7 cellular contexts compared by ENCODE assay signal in the genomic region with DNA sequence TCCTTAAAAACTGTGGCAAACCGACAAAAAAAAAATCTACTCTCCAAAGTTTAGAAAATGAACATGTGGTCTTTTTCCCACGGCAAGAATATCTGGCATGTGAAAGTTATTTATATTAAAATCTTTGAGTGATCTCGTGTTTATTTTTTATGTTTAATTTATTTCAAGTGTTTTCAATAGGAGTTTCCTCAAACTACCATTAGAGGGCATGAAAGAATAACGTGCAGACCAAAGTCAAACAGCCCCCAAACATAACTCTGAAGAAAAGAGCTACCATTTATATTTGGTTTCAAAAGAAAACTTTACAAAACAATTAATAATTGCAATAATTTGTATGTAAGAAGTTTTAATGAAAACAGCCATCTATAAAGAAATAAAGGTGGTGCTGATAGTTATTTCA.
A peak's percentile ranks its signal among the peaks of the same experiment; 100 is the strongest.
DNase-seq lines count a peak whose midpoint lies in the region; ATAC-seq and TF ChIP-seq lines count a peak whose summit lies in the region.

No MANE protein-coding gene starts in this region.

- TF ChIP-seq CTCF in chondrocyte (IDR thresholded peaks at IDR 0.05): peak; percentile 89
- peak; percentile 61 for TF ChIP-seq CTCF in neural crest cell (conservative IDR thresholded peaks at IDR 0.05)
- no peak for TF ChIP-seq CTCF in gastrocnemius medialis (IDR thresholded peaks at IDR 0.05 in 4 of 5, conservative IDR thresholded peaks at IDR 0.05 in 1 of 5)

- H3K4me3 Mint-ChIP-seq in chondrocyte (ENCODE audit: unreplicated experiment) (no peak overlapping the region), neural crest cell (no peak overlapping the region)

- DNase-seq in G401 (ENCODE audit: low spot score): peak; percentile 74
- DNase-seq in M059J (ENCODE audit: low read depth): peak; percentile 13
- DNase-seq in chondrocyte (ENCODE audit: low spot score): no peak
- DNase-seq in neural crest cell (ENCODE audit: low read depth, low spot score): no peak
- no peak for DNase-seq in germinal center (ENCODE audit: low spot score)
- DNase-seq in gastrocnemius medialis: no peak

- no peak overlapping the region for H3K27ac ChIP-seq in gastrocnemius medialis

- TF ChIP-seq POLR2A in gastrocnemius medialis (IDR thresholded peaks at IDR 0.05): no peak

- H3K36me3 Mint-ChIP-seq in chondrocyte (ENCODE audit: low read depth) (no peaks in the 10 kb centered on the region), neural crest cell (ENCODE audit: low read depth) (no peaks in the 10 kb centered on the region)

- no peaks in the 10 kb centered on the region for H3K36me3 ChIP-seq in gastrocnemius medialis

- ATAC-seq in HG02678 (IDR thresholded peaks at IDR 0.05; ENCODE audit: unreplicated experiment) (no peak), gastrocnemius medialis (no peak)

- H3K27ac Mint-ChIP-seq in chondrocyte (ENCODE audit: unreplicated experiment) (peak overlapping the region; percentile 3), neural crest cell (ENCODE audit: unreplicated experiment) (no peak overlapping the region)

- in situ Hi-C loops in G401 (cut with HindIII; ENCODE audit: low sequenced_read_pairs) (no loop called here), gastrocnemius medialis (cut with MboI; ENCODE audit: low sequenced_read_pairs in 4 of 4) (no loop called here)

- H3K9me3 Mint-ChIP-seq in chondrocyte (ENCODE audit: low read depth) (no peaks in the 10 kb centered on the region), neural crest cell (no peaks in the 10 kb centered on the region)

- no peaks in the 10 kb centered on the region for H3K4me1 ChIP-seq in gastrocnemius medialis

- H3K4me1 Mint-ChIP-seq in chondrocyte (ENCODE audit: low read depth): peaks cover 8% of the 10 kb centered on the region
- H3K4me1 Mint-ChIP-seq in neural crest cell: no peaks in the 10 kb centered on the region

- no peaks in the 10 kb centered on the region for H3K27me3 ChIP-seq in gastrocnemius medialis

- H3K27me3 Mint-ChIP-seq in chondrocyte (ENCODE audit: low read depth): no peaks in the 10 kb centered on the region
- no peaks in the 10 kb centered on the region for H3K27me3 Mint-ChIP-seq in neural crest cell (ENCODE audit: low read depth)

- H3K4me3 ChIP-seq in gastrocnemius medialis: no peak overlapping the region

- no peaks in the 10 kb centered on the region for H3K9me3 ChIP-seq in gastrocnemius medialis

- intact Hi-C loops in gastrocnemius medialis (cut with DNase I; ENCODE audit: low total_unique reads): no loop called here

Comparison
In these comparisons a context has a peak if more than half of its experiments do, and no peak if none do; other contexts are left out.
1. DNase-seq: peak in G401 (single experiment) and M059J (single experiment); none in chondrocyte (single experiment), neural crest cell (single experiment), germinal center (single experiment) and gastrocnemius medialis (0 of 2).
2. CTCF ChIP-seq: peak in chondrocyte (single experiment) and neural crest cell (single experiment); none in gastrocnemius medialis (0 of 5).